11 cellular contexts compared by ENCODE assay signal in the genomic region with DNA sequence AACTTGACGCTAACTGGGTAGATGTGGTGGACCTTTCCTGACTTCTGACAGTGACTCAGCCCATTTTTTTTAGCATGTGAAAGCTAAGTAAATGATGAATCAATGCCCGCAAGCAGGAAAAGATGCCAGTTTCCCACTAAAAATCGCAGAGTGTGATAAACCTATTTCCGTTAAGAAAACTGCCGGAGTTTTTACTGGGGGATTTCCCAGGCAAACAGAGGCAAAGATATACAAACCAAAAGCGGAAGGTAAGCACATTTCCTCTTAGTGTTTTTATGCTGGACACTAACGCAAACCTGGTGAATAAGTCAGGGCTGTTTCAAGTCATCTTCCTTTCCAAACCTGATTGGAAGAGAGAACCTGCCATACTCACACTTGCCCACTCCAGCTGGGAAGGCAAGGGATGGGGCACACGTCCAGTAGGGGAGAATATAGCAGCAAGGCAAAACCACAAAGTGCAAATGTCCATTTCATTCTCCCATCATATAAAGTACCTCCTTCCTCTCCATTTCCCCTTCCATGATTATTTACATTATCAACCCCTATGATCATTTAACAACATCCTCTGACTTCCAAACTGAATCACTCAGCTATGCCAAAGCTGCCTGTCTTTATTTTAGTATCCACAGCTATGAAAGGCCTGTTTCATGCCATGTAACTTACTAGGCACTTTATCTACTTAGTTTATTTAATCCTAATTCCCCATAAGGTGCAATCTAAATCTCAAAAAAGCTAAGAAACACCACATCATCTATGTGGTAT.
DNase-seq lines count a peak whose midpoint lies in the region; ATAC-seq and TF ChIP-seq lines count a peak whose summit lies in the region.
"Had no signal": no experiment of that assay in that cellular context is flagged by ENCODE, and none has a peak within 500 bp of the region (broad histone marks: within the 10 kb centered on the region; RNA-seq: fewer than 3 reads in every experiment).

No MANE protein-coding gene starts in this region.

- peak; percentile 87 for ATAC-seq in SK-N-SH treated with all-trans-retinoic acid at 6 μM for 48 hours
- no peak for ATAC-seq in GM18519 (IDR thresholded peaks at IDR 0.05; ENCODE audit: low FRiP score, unreplicated experiment)
- ATAC-seq: left cardiac atrium had no signal

- 20 to 29% methylated on average over 8 of the region's 8 CpGs for WGBS in esophagus squamous epithelium, 2 donors

- peaks cover 6% of the 10 kb centered on the region for H3K4me1 Mint-ChIP-seq in activated naive CD4-positive, alpha-beta T cell treated with anti-CD3 and anti-CD28 coated beads for 36 hours (ENCODE audit: low read depth)

- H3K9me3 ChIP-seq in esophagus squamous epithelium: no peaks in the 10 kb centered on the region

- intact Hi-C loops in activated naive CD4-positive, alpha-beta T cell treated with anti-CD3 and anti-CD28 coated beads for 36 hours (cut with micrococcal nuclease): no loop called here
- intact Hi-C loops in esophagus squamous epithelium (cut with DNase I): no loop called here

- H3K36me3 ChIP-seq in esophagus squamous epithelium: no peaks in the 10 kb centered on the region

- no peak overlapping the region for H3K4me3 Mint-ChIP-seq in activated naive CD4-positive, alpha-beta T cell treated with anti-CD3 and anti-CD28 coated beads for 36 hours

- H3K4me1 ChIP-seq in esophagus squamous epithelium: peaks cover 4 to 30% (median 15%) of the 10 kb centered on the region in 3 donors

- no peak overlapping the region for H3K4me3 ChIP-seq in esophagus squamous epithelium
- H3K4me3 ChIP-seq: dorsolateral prefrontal cortex had no signal

- H3K27ac ChIP-seq in esophagus squamous epithelium: peak overlapping the region in 3 of 4 donors; percentile 9 to 30 (median 12)
- H3K27ac ChIP-seq: dorsolateral prefrontal cortex had no signal

- peaks cover 5% of the 10 kb centered on the region for H3K27me3 Mint-ChIP-seq in activated naive CD4-positive, alpha-beta T cell treated with anti-CD3 and anti-CD28 coated beads for 36 hours (ENCODE audit: low read depth)

- H3K9me3 Mint-ChIP-seq in activated naive CD4-positive, alpha-beta T cell treated with anti-CD3 and anti-CD28 coated beads for 36 hours: peaks cover 1% of the 10 kb centered on the region

- H3K27ac Mint-ChIP-seq in activated naive CD4-positive, alpha-beta T cell treated with anti-CD3 and anti-CD28 coated beads for 36 hours: peak overlapping the region; percentile 21

- CTCF ChIA-PET in activated naive CD4-positive, alpha-beta T cell treated with anti-CD3 and anti-CD28 coated beads for 36 hours (lab: Charles Lee): interaction anchor here (1.2 kb wide), 1 partner anchor 143 kb away, joined by 3 read pairs; no protein-coding TSS in a partner anchor

- no peaks in the 10 kb centered on the region for H3K36me3 Mint-ChIP-seq in activated naive CD4-positive, alpha-beta T cell treated with anti-CD3 and anti-CD28 coated beads for 36 hours (ENCODE audit: low read depth)

- no peaks in the 10 kb centered on the region for H3K27me3 ChIP-seq in esophagus squamous epithelium
- H3K27me3 ChIP-seq: dorsolateral prefrontal cortex had no signal

- TF ChIP-seq CTCF in esophagus squamous epithelium (IDR thresholded peaks at IDR 0.05): no peak

- TF ChIP-seq POLR2A in esophagus squamous epithelium (IDR thresholded peaks at IDR 0.05): no peak

- peak; percentile 12 for DNase-seq in activated naive CD4-positive, alpha-beta T cell treated with anti-CD3 and anti-CD28 coated beads for 36 hours
- no peak for DNase-seq in activated naive CD4-positive, alpha-beta T cell treated with Interleukin-2 at 50 U/mL for 16 hours
- DNase-seq in esophagus squamous epithelium (lab: John Stamatoyannopoulos, UW) (no peak), stromal cell of bone marrow (ENCODE audit: low read depth) (peak; percentile 97), NCI-H446 (lab: John Stamatoyannopoulos, UW) (no peak), NCI-H2171 (lab: John Stamatoyannopoulos, UW) (no peak)
- DNase-seq: dorsolateral prefrontal cortex, left cardiac atrium, SIG-M5 had no signal

TF ChIP-seq in SK-N-SH treated with all-trans-retinoic acid at 6 μM for 48 hours, 23 proteins besides CTCF, POLR2A, EP300 and RAD21:
- TF ChIP-seq ZFP30 (CRISPR knock-in tag; IDR thresholded peaks at IDR 0.05) (no peak), ZC3H10 (CRISPR knock-in tag; IDR thresholded peaks at IDR 0.05) (peak; percentile 45; the same call in 1 of the 2 replicates), ISL1 (CRISPR knock-in tag; IDR thresholded peaks at IDR 0.05) (peak; percentile 45), CSDC2 (CRISPR knock-in tag; IDR thresholded peaks at IDR 0.05) (no peak)
- TF ChIP-seq, protein P1, sequence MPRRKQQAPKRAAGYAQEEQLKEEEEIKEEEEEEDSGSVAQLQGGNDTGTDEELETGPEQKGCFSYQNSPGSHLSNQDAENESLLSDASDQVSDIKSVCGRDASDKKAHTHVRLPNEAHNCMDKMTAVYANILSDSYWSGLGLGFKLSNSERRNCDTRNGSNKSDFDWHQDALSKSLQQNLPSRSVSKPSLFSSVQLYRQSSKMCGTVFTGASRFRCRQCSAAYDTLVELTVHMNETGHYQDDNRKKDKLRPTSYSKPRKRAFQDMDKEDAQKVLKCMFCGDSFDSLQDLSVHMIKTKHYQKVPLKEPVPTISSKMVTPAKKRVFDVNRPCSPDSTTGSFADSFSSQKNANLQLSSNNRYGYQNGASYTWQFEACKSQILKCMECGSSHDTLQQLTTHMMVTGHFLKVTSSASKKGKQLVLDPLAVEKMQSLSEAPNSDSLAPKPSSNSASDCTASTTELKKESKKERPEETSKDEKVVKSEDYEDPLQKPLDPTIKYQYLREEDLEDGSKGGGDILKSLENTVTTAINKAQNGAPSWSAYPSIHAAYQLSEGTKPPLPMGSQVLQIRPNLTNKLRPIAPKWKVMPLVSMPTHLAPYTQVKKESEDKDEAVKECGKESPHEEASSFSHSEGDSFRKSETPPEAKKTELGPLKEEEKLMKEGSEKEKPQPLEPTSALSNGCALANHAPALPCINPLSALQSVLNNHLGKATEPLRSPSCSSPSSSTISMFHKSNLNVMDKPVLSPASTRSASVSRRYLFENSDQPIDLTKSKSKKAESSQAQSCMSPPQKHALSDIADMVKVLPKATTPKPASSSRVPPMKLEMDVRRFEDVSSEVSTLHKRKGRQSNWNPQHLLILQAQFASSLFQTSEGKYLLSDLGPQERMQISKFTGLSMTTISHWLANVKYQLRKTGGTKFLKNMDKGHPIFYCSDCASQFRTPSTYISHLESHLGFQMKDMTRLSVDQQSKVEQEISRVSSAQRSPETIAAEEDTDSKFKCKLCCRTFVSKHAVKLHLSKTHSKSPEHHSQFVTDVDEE (CRISPR knock-in tag; IDR thresholded peaks at IDR 0.05): no peak

Comparison
In these comparisons a context has a peak if more than half of its experiments do, and no peak if none do; other contexts are left out.
1. DNase-seq: peak in activated naive CD4-positive, alpha-beta T cell treated with anti-CD3 and anti-CD28 coated beads for 36 hours (single experiment) and stromal cell of bone marrow (single experiment); none in activated naive CD4-positive, alpha-beta T cell treated with Interleukin-2 at 50 U/mL for 16 hours (single experiment), esophagus squamous epithelium (single experiment), NCI-H446 (0 of 2) and NCI-H2171 (single experiment).